8 cellular contexts compared by ENCODE assay signal in the genomic region with DNA sequence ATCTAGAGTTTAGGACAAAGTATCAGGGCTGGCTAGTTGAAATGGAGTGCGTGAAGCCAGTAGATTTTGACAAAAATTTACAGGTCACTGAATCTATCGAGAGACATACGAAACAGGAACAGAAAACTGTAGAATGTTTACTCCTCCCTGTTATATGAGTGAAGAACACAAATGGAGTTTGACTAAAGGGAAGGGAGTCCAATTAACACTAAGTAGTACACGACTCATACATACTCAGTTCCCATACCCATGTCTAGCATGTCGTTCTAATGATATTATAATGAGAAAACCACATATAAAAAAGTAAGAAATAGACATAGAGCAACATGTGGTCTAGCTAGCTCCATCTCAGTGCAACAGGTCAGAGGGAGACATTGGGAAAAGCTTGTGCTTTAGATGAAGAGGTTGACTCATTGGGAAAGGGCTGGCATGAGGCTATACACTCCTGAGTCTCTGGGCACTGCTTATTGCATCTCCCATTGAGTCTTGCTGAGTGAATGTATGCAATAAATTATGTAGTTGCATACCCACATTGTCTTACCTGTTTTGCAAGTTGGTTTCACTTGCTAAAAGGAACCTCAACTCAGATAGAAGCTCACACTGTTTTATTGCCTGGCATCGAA. TPM values are rescaled to one million over a fixed set of nuclear protein-coding genes. Genes with fewer than 3 reads are reported as not detected.
DNase-seq lines count a peak whose midpoint lies in the region; ATAC-seq and TF ChIP-seq lines count a peak whose summit lies in the region.

No MANE protein-coding gene starts in this region.

- no peak for TF ChIP-seq CTCF in GM10266 (IDR thresholded peaks at IDR 0.05; ENCODE audit: control insufficient read depth, insufficient read depth, low read depth, missing control alignments)
- TF ChIP-seq CTCF in mammary epithelial cell (conservative IDR thresholded peaks at IDR 0.05 in 1 of 2, IDR thresholded peaks at IDR 0.05 in 1 of 2; ENCODE audit: extremely low read depth in 1 of 2, insufficient read depth in 1 of 2, low read depth in 1 of 2, low read length in 2 of 2) = no peak

- intact Hi-C loops in mammary epithelial cell (cut with micrococcal nuclease) = no loop called here

- H3K9me3 ChIP-seq in mammary epithelial cell (replicated peaks; ENCODE audit: insufficient read depth, low read length) = no peaks in the 10 kb centered on the region

- H3K79me2 ChIP-seq in mammary epithelial cell (ENCODE audit: insufficient read depth, low read length) = peaks cover 91% of the 10 kb centered on the region

- WGBS in mammary epithelial cell (ENCODE audit: low coverage, missing lambda C conversion rate) = 93% methylated on average over 6 of the region's 6 CpGs

- ATAC-seq in GM19438 (IDR thresholded peaks at IDR 0.05; ENCODE audit: low read depth, unreplicated experiment) (peak; percentile 92), HG03095 (IDR thresholded peaks at IDR 0.05; ENCODE audit: unreplicated experiment) (peak; percentile 78)

- no peaks in the 10 kb centered on the region for H3K27me3 ChIP-seq in mammary epithelial cell (ENCODE audit: insufficient read depth, low read length)

- in situ Hi-C loops in mammary epithelial cell (cut with MboI; ENCODE audit: low sequenced_read_pairs in 2 of 2) = no loop called here

- peak overlapping the region; percentile 3 for H3K27ac ChIP-seq in mammary epithelial cell (ENCODE audit: insufficient read depth, low read depth, low read length)

- H3K4me2 ChIP-seq in mammary epithelial cell (ENCODE audit: insufficient read depth, low read depth, low read length) = no peak overlapping the region

- H2AFZ ChIP-seq in mammary epithelial cell (ENCODE audit: low read depth, low read length) = no peak overlapping the region

- DNase-seq in GM10266 (ENCODE audit: extremely low spot score) = peak; percentile 23
- DNase-seq in mammary epithelial cell = no peak
- no peak for DNase-seq in NCI-H1436 (lab: John Stamatoyannopoulos, UW)
- no peak for DNase-seq in cortex of kidney (lab: John Stamatoyannopoulos, UW)
- DNase-seq in epidermal melanocyte (ENCODE audit: insufficient read length, low spot score) = no peak
- DNase-seq in HEK293T (ENCODE audit: extremely low spot score) = no peak

- POLR2A ChIA-PET in HEK293T (lab: Yijun Ruan, JAX) = no interaction called here

- peaks cover 28% of the 10 kb centered on the region for H3K4me1 ChIP-seq in mammary epithelial cell (ENCODE audit: insufficient read depth, low read length)

- CTCF ChIA-PET in mammary epithelial cell (lab: Charles Lee; ENCODE audit: low non-redundant PET) = no interaction called here
- CTCF ChIA-PET in HEK293T (lab: Yijun Ruan, JAX) = no interaction called here

- peaks cover 86% of the 10 kb centered on the region for H3K36me3 ChIP-seq in mammary epithelial cell (ENCODE audit: insufficient read depth, low read length)

- no peak overlapping the region for H3K4me3 ChIP-seq in mammary epithelial cell (replicated peaks in 1 of 3; ENCODE audit: insufficient read depth in 1 of 3, low read depth in 2 of 3, low read length in 3 of 3)

- dilution Hi-C loops in mammary epithelial cell (cut with HindIII; ENCODE audit: low sequenced_read_pairs) = loop anchor here (5.0 kb wide), 1 partner anchor 50 kb away; no protein-coding TSS in a partner anchor

- H3K9ac ChIP-seq in mammary epithelial cell (ENCODE audit: insufficient read depth, low read length) = no peak overlapping the region

- H4K20me1 ChIP-seq in mammary epithelial cell (ENCODE audit: insufficient read depth, low read length) = peaks cover 19% of the 10 kb centered on the region

- no TSS peak for BruUV-seq in mammary epithelial cell (replicated peaks; lab: Mats Ljungman, UMichigan)

TF ChIP-seq in HEK293T, 16 proteins besides CTCF, POLR2A, EP300 and RAD21:
- TF ChIP-seq ELF4 (IDR thresholded peaks at IDR 0.05) = no peak
- TF ChIP-seq FOXK2 (IDR thresholded peaks at IDR 0.05) = no peak
- TF ChIP-seq TARDBP (IDR thresholded peaks at IDR 0.05) = no peak
- no peak for TF ChIP-seq FOXM1 (IDR thresholded peaks at IDR 0.05; ENCODE audit: borderline replicate concordance)
- no peak for TF ChIP-seq SUZ12 (IDR thresholded peaks at IDR 0.05)
- TF ChIP-seq, protein P1, sequence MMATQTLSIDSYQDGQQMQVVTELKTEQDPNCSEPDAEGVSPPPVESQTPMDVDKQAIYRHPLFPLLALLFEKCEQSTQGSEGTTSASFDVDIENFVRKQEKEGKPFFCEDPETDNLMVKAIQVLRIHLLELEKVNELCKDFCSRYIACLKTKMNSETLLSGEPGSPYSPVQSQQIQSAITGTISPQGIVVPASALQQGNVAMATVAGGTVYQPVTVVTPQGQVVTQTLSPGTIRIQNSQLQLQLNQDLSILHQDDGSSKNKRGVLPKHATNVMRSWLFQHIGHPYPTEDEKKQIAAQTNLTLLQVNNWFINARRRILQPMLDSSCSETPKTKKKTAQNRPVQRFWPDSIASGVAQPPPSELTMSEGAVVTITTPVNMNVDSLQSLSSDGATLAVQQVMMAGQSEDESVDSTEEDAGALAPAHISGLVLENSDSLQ (IDR thresholded peaks at IDR 0.05) = no peak

RNA-seq across cellular contexts. Expression of a gene that starts 43.5 kb away (rescaled TPM):
- total RNA-seq in mammary epithelial cell = 1,000 to 10,000 TPM; 1,362 to 2,544 TPM
- 2,091 TPM for polyA plus RNA-seq in mammary epithelial cell
- 2,638 TPM for polyA minus RNA-seq in mammary epithelial cell
